15 cellular contexts compared by ENCODE assay signal in genomic region chr20:44897133-44897532, GRCh38. TPM values are rescaled to one million over a fixed set of nuclear protein-coding genes. Genes with fewer than 3 reads are reported as not detected.
DNase-seq lines count a peak whose midpoint lies in the region; ATAC-seq and TF ChIP-seq lines count a peak whose summit lies in the region.
"Had no signal": no experiment of that assay in that cellular context is flagged by ENCODE, and none has a peak within 500 bp of the region (broad histone marks: within the 10 kb centered on the region; RNA-seq: fewer than 3 reads in every experiment).

No MANE protein-coding gene starts in this region.

- intact Hi-C loops in activated CD4-positive, alpha-beta memory T cell treated with anti-CD3 and anti-CD28 coated beads for 36 hours (cut with micrococcal nuclease): no loop called here
- intact Hi-C loops in left colon (cut with DNase I, micrococcal nuclease): no loop called here

- CTCF ChIA-PET in activated CD4-positive, alpha-beta memory T cell treated with anti-CD3 and anti-CD28 coated beads for 36 hours (lab: Charles Lee): interaction anchor here (0.6 to 1.0 kb wide), 3 partner anchors 8 to 512 kb away, joined by 3 to 6 read pairs (median 3); no protein-coding TSS in a partner anchor

- no peak for ATAC-seq in activated naive CD4-positive, alpha-beta T cell treated with anti-CD3 and anti-CD28 coated beads, Interleukin-2, amount 50 U/mL, for 72 hours
- ATAC-seq in left colon: peak; percentile 82
- ATAC-seq in gastroesophageal sphincter: no peak
- ATAC-seq in GM21717 (IDR thresholded peaks at IDR 0.05; ENCODE audit: unreplicated experiment): no peak

- no peaks in the 10 kb centered on the region for H3K9me3 ChIP-seq in subcutaneous abdominal adipose tissue (ENCODE audit: control insufficient read depth in 5 of 5, low read length in 5 of 5)
- H3K9me3 ChIP-seq in gastroesophageal sphincter: no peaks in the 10 kb centered on the region
- H3K9me3 ChIP-seq: transverse colon had no signal

- TF ChIP-seq POLR2A in gastroesophageal sphincter (IDR thresholded peaks at IDR 0.05): no peak

- no peak for TF ChIP-seq EP300 in gastroesophageal sphincter (IDR thresholded peaks at IDR 0.05)

- H3K9ac ChIP-seq in subcutaneous abdominal adipose tissue (ENCODE audit: low read length in 5 of 5): peak overlapping the region in 1 of 5 donors; percentile 29

- H3K36me3 Mint-ChIP-seq in activated naive CD4-positive, alpha-beta T cell treated with anti-CD3 and anti-CD28 coated beads, Interleukin-2, amount 50 U/mL, for 72 hours: peaks cover 10 to 58% of the 10 kb centered on the region in 2 donors
- H3K36me3 Mint-ChIP-seq in activated CD4-positive, alpha-beta memory T cell treated with anti-CD3 and anti-CD28 coated beads for 36 hours: peaks cover 29% of the 10 kb centered on the region

- WGBS in gastroesophageal sphincter (ENCODE audit: low coverage in 1 of 2), 2 donors: 75 to 80% methylated on average over 1 of the region's 1 CpG

- TF ChIP-seq CTCF in gastroesophageal sphincter (IDR thresholded peaks at IDR 0.05): no peak

- H3K9me3 Mint-ChIP-seq in activated naive CD4-positive, alpha-beta T cell treated with anti-CD3 and anti-CD28 coated beads, Interleukin-2, amount 50 U/mL, for 72 hours: peaks cover 0 to 2% of the 10 kb centered on the region in 2 donors
- H3K9me3 Mint-ChIP-seq in activated CD4-positive, alpha-beta memory T cell treated with anti-CD3 and anti-CD28 coated beads for 36 hours: peaks cover under 1% of the 10 kb centered on the region

- H3K4me1 Mint-ChIP-seq in activated CD4-positive, alpha-beta memory T cell treated with anti-CD3 and anti-CD28 coated beads for 36 hours (ENCODE audit: low read depth): peaks cover 70% of the 10 kb centered on the region

- peak overlapping the region; percentile 15 to 31 for H3K27ac Mint-ChIP-seq in activated naive CD4-positive, alpha-beta T cell treated with anti-CD3 and anti-CD28 coated beads, Interleukin-2, amount 50 U/mL, for 72 hours
- peak overlapping the region; percentile 64 for H3K27ac Mint-ChIP-seq in activated CD4-positive, alpha-beta memory T cell treated with anti-CD3 and anti-CD28 coated beads for 36 hours

- no peak for DNase-seq in activated naive CD4-positive, alpha-beta T cell treated with anti-CD3 and anti-CD28 coated beads, Interleukin-2, amount 50 U/mL, for 72 hours (ENCODE audit: low spot score in 2 of 2)
- DNase-seq in activated naive CD4-positive, alpha-beta T cell treated with Interleukin-2 at 50 U/mL for 16 hours: no peak
- DNase-seq in activated CD4-positive, alpha-beta memory T cell treated with anti-CD3 and anti-CD28 coated beads for 36 hours: no peak
- no peak for DNase-seq in left colon
- DNase-seq in effector CD4-positive, alpha-beta T cell: no peak
- DNase-seq: activated CD4-positive, CD25-positive, alpha-beta regulatory T cell; DMS153; left cardiac atrium; NCI-H2029; NCI-H526; stimulated activated CD4-positive, alpha-beta T cell treated with anti-CD3 and anti-CD28 coated beads, Interleukin-1b, Interleukin-23, amount 100 ng/mL, for 48 hours; transverse colon had no signal

- H3K27ac ChIP-seq in subcutaneous abdominal adipose tissue (ENCODE audit: low read depth, low read length) (peak overlapping the region; percentile 88), gastroesophageal sphincter (no peak overlapping the region)

- H3K4me1 ChIP-seq in subcutaneous abdominal adipose tissue (ENCODE audit: control insufficient read depth in 5 of 5, insufficient read depth in 5 of 5, low read length in 5 of 5) (peaks cover 2 to 74% (median 59%) of the 10 kb centered on the region in 5 donors), gastroesophageal sphincter (peaks cover 4 to 81% (median 9%) of the 10 kb centered on the region in 3 donors)

- H3K36me3 ChIP-seq in subcutaneous abdominal adipose tissue (ENCODE audit: control insufficient read depth in 5 of 5, insufficient read depth in 5 of 5, low read length in 5 of 5) (peaks cover 9 to 15% (median 11%) of the 10 kb centered on the region in 5 donors), gastroesophageal sphincter (peaks cover 0 to 13% of the 10 kb centered on the region in 2 donors)

- peak overlapping the region in 1 of 5 donors; percentile 7 for H3K4me3 ChIP-seq in subcutaneous abdominal adipose tissue (ENCODE audit: low read depth in 1 of 5, low read length in 5 of 5)
- H3K4me3 ChIP-seq in gastroesophageal sphincter: no peak overlapping the region
- H3K4me3 ChIP-seq: transverse colon had no signal

- POLR2A ChIA-PET in activated CD4-positive, alpha-beta memory T cell treated with anti-CD3 and anti-CD28 coated beads for 36 hours (lab: Charles Lee): interaction anchor here (0.9 to 1.4 kb wide), 2 partner anchors 9 to 13 kb away, joined by 4 to 5 read pairs; partner anchors contain the start of gene PABPC1L

- no peaks in the 10 kb centered on the region for H3K27me3 Mint-ChIP-seq in activated CD4-positive, alpha-beta memory T cell treated with anti-CD3 and anti-CD28 coated beads for 36 hours

- H3K27me3 ChIP-seq in subcutaneous abdominal adipose tissue (ENCODE audit: control insufficient read depth in 5 of 5, insufficient read depth in 4 of 5, low read length in 5 of 5) (no peaks in the 10 kb centered on the region), gastroesophageal sphincter (no peaks in the 10 kb centered on the region)
- H3K27me3 ChIP-seq: transverse colon had no signal

- no peak overlapping the region for H3K4me3 Mint-ChIP-seq in activated CD4-positive, alpha-beta memory T cell treated with anti-CD3 and anti-CD28 coated beads for 36 hours

RNA-seq across cellular contexts. Expression of gene YWHAB, which starts 11.6 kb away (rescaled TPM):
- total RNA-seq in activated naive CD4-positive, alpha-beta T cell treated with anti-CD3 and anti-CD28 coated beads, Interleukin-2, amount 50 U/mL, for 72 hours: 100 to 1,000 TPM; 185 to 222 TPM
- 100 to 1,000 TPM; 280 to 284 TPM for total RNA-seq in activated CD4-positive, alpha-beta memory T cell treated with anti-CD3 and anti-CD28 coated beads for 36 hours
- total RNA-seq in left colon: 100 to 1,000 TPM; 250 to 271 TPM
- 100 to 1,000 TPM; 127 to 143 (median 135) TPM for total RNA-seq in gastroesophageal sphincter

RNA-seq across cellular contexts. Expression of gene PABPC1L, which starts 12.7 kb away (rescaled TPM):
- total RNA-seq in activated naive CD4-positive, alpha-beta T cell treated with anti-CD3 and anti-CD28 coated beads, Interleukin-2, amount 50 U/mL, for 72 hours: 10 to 100 TPM; 63.6 to 96.7 TPM
- total RNA-seq in activated CD4-positive, alpha-beta memory T cell treated with anti-CD3 and anti-CD28 coated beads for 36 hours: 10 to 100 TPM; 61.5 to 70.7 TPM
- total RNA-seq in left colon (10 to 100 TPM; 13.2 to 19.8 TPM), gastroesophageal sphincter (10 to 100 TPM in 1 of 4 donors, 1 to 10 TPM in 3; 2.2 to 13.5 (median 3.2) TPM)
